Comparison of ENCODE assay signal across 9 cellular contexts in genomic region chr1:160567858-160568682, GRCh38.
DNase-seq lines count a peak whose midpoint lies in the region; ATAC-seq lines count a peak whose summit lies in the region.
"Had no signal": no experiment of that assay in that cellular context is flagged by ENCODE, and none has a peak within 500 bp of the region (broad histone marks: within the 10 kb centered on the region; RNA-seq: fewer than 3 reads in every experiment).

No MANE protein-coding gene starts in this region.

- ATAC-seq in GM18498 (IDR thresholded peaks at IDR 0.05; ENCODE audit: unreplicated experiment) (peak; percentile 52), GM18858 (IDR thresholded peaks at IDR 0.05; ENCODE audit: unreplicated experiment) (no peak), GM21515 (IDR thresholded peaks at IDR 0.05; ENCODE audit: unreplicated experiment) (no peak)
- ATAC-seq: gastrocnemius medialis had no signal

- H3K4me3 Mint-ChIP-seq in T-helper 2 cell treated with Interferon-gamma antibody and Interleukin-4, amounts not matched to agents 5 μg/mL and 100 μg/mL, for 36 hours = peak overlapping the region; percentile 68

- peak; percentile 81 for DNase-seq in T-helper 2 cell treated with Interferon-gamma antibody and Interleukin-4, amounts not matched to agents 5 μg/mL and 100 μg/mL, for 36 hours (ENCODE audit: low spot score)
- DNase-seq in activated naive CD4-positive, alpha-beta T cell treated with Interleukin-2 at 50 U/mL for 16 hours = peak; percentile 74
- peak; percentile 56 for DNase-seq in stimulated activated CD4-positive, alpha-beta T cell treated with anti-CD3 and anti-CD28 coated beads, Interleukin-4, amount 100 ng/mL, for 1 hour
- DNase-seq in COLO829 (ENCODE audit: low spot score) = no peak
- no peak for DNase-seq in NCI-H1930 (lab: John Stamatoyannopoulos, UW)

- H3K9me3 Mint-ChIP-seq in T-helper 2 cell treated with Interferon-gamma antibody and Interleukin-4, amounts not matched to agents 5 μg/mL and 100 μg/mL, for 36 hours = peaks cover 11% of the 10 kb centered on the region

- no peaks in the 10 kb centered on the region for H3K27me3 Mint-ChIP-seq in T-helper 2 cell treated with Interferon-gamma antibody and Interleukin-4, amounts not matched to agents 5 μg/mL and 100 μg/mL, for 36 hours (ENCODE audit: low read depth)

- H3K27ac Mint-ChIP-seq in T-helper 2 cell treated with Interferon-gamma antibody and Interleukin-4, amounts not matched to agents 5 μg/mL and 100 μg/mL, for 36 hours = peak overlapping the region; percentile 97

- peaks cover 74% of the 10 kb centered on the region for H3K4me1 Mint-ChIP-seq in T-helper 2 cell treated with Interferon-gamma antibody and Interleukin-4, amounts not matched to agents 5 μg/mL and 100 μg/mL, for 36 hours (ENCODE audit: low read depth)

- peaks cover 69% of the 10 kb centered on the region for H3K36me3 Mint-ChIP-seq in T-helper 2 cell treated with Interferon-gamma antibody and Interleukin-4, amounts not matched to agents 5 μg/mL and 100 μg/mL, for 36 hours (ENCODE audit: low read depth)

Comparison
In these comparisons a context has a peak if more than half of its experiments do, and no peak if none do; other contexts are left out.
1. DNase-seq: peak in T-helper 2 cell treated with Interferon-gamma antibody and Interleukin-4, amounts not matched to agents 5 μg/mL and 100 μg/mL, for 36 hours (single experiment), activated naive CD4-positive, alpha-beta T cell treated with Interleukin-2 at 50 U/mL for 16 hours (single experiment) and stimulated activated CD4-positive, alpha-beta T cell treated with anti-CD3 and anti-CD28 coated beads, Interleukin-4, amount 100 ng/mL, for 1 hour (single experiment); none in COLO829 (single experiment) and NCI-H1930 (0 of 2).